ENCODE assay signal across 16 cellular contexts in the genomic region with DNA sequence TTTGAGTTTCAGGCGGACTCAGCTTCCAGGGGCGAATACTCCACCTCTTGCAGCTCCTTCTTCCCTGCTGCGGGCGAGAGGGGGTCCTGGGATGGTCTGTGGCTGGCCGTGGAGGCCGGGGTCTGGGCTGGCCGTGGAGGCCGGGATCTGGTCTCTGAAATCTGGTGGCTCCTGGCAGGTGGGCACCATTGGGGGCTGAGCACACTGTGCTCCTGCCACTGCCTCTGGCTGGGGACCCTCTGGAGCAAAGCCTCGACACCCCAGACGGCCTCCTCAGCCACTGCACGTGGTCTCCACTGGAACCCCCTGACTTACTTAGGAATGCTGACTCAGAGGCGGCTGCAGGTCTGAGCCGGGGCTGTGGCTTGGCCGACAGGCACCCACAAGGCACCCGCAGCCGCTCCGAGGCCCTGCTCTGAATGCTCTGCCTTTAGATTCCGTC.
A peak's percentile ranks its signal among the peaks of the same experiment; 100 is the strongest.
DNase-seq lines count a peak whose midpoint lies in the region; ATAC-seq and TF ChIP-seq lines count a peak whose summit lies in the region.
"Had no signal": no experiment of that assay in that cellular context is flagged by ENCODE, and none has a peak within 500 bp of the region (broad histone marks: within the 10 kb centered on the region; RNA-seq: fewer than 3 reads in every experiment).

No MANE protein-coding gene starts in this region.

- H3K4me2 ChIP-seq in mesendoderm (ENCODE audit: low read length): no peak overlapping the region
- H3K4me2 ChIP-seq: A549 had no signal

- ATAC-seq in left cardiac atrium: no peak
- ATAC-seq: A549 had no signal

- H2BK120ac ChIP-seq in mesendoderm (ENCODE audit: low read depth, low read length): no peak overlapping the region

- H2BK5ac ChIP-seq in mesendoderm (ENCODE audit: low read length): no peak overlapping the region

- no peak overlapping the region for H4K8ac ChIP-seq in mesendoderm (ENCODE audit: low read depth, low read length)

- H3K27me3 ChIP-seq in right atrium auricular region: no peaks in the 10 kb centered on the region
- no peaks in the 10 kb centered on the region for H3K27me3 ChIP-seq in mesendoderm (ENCODE audit: insufficient read depth, low read length, poor library complexity)
- no peaks in the 10 kb centered on the region for H3K27me3 ChIP-seq in vagina

- no peak overlapping the region for H3K9ac ChIP-seq in mesendoderm (ENCODE audit: low read length)

- H3K36me3 ChIP-seq in right atrium auricular region: no peaks in the 10 kb centered on the region
- H3K36me3 ChIP-seq in mesendoderm (ENCODE audit: control insufficient read depth, insufficient read depth, low read length): no peaks in the 10 kb centered on the region
- H3K36me3 ChIP-seq in vagina: no peaks in the 10 kb centered on the region
- H3K36me3 ChIP-seq: HAP-1 had no signal

- H2AK5ac ChIP-seq in mesendoderm (ENCODE audit: low read length): no peak overlapping the region

- no peak for TF ChIP-seq CTCF in right atrium auricular region (IDR thresholded peaks at IDR 0.05)
- TF ChIP-seq CTCF in vagina (IDR thresholded peaks at IDR 0.05): no peak

- no peaks in the 10 kb centered on the region for H3K9me3 ChIP-seq in right atrium auricular region
- H3K9me3 ChIP-seq in vagina: no peaks in the 10 kb centered on the region
- H3K9me3 ChIP-seq: Caco-2, HAP-1 had no signal

- H3K4me1 ChIP-seq in right atrium auricular region (no peaks in the 10 kb centered on the region), mesendoderm (ENCODE audit: control insufficient read depth, low read depth, low read length) (no peaks in the 10 kb centered on the region), vagina (no peaks in the 10 kb centered on the region)
- H3K4me1 ChIP-seq: A549, Caco-2, HAP-1 had no signal

- H3K27ac ChIP-seq in right atrium auricular region (no peak overlapping the region), mesendoderm (ENCODE audit: low read depth, low read length) (no peak overlapping the region), vagina (no peak overlapping the region)
- H3K27ac ChIP-seq: 22Rv1, A549, C4-2B had no signal

- H3K79me2 ChIP-seq in mesendoderm (ENCODE audit: control insufficient read depth, insufficient read depth, low read length): no peaks in the 10 kb centered on the region

- DNase-seq in right atrium auricular region (ENCODE audit: low spot score) (peak; percentile 32), left cardiac atrium (no peak), ecto neural progenitor cell (ENCODE audit: low spot score) (peak; percentile 18), mesendoderm (no peak), vagina (ENCODE audit: extremely low spot score in 2 of 2) (peak; percentile 42 to 58), activated gamma-delta T cell treated with Interleukin-2 at 50 U/mL for 16 hours (no peak), NCI-H226 (no peak), iPS-NIHi7 (ENCODE audit: extremely low spot score) (no peak)
- DNase-seq: AML-193; Caco-2; CD4-positive, alpha-beta T cell; GOT3 had no signal

- no peak overlapping the region for H2BK15ac ChIP-seq in mesendoderm (replicated peaks; ENCODE audit: low read depth)

- H3K18ac ChIP-seq in mesendoderm (ENCODE audit: low read length): no peak overlapping the region

- H3K56ac ChIP-seq in mesendoderm (ENCODE audit: low read length): no peak overlapping the region

- intact Hi-C loops in left cardiac atrium (cut with DNase I): no loop called here
- intact Hi-C loops in vagina (cut with DNase I): no loop called here

- H3K79me1 ChIP-seq in mesendoderm (ENCODE audit: low read length): no peaks in the 10 kb centered on the region

- no peak overlapping the region for H3K4me3 ChIP-seq in right atrium auricular region
- H3K4me3 ChIP-seq in mesendoderm (ENCODE audit: low read length): no peak overlapping the region
- no peak overlapping the region for H3K4me3 ChIP-seq in vagina
- H3K4me3 ChIP-seq: A549, HAP-1 had no signal

- no CpG with 5 or more reads among the region's 18 CpGs for WGBS in mesendoderm (ENCODE audit: extremely low coverage, insufficient coverage, low lambda C conversion rate)

- peak overlapping the region; percentile 1 for H3K4ac ChIP-seq in mesendoderm (ENCODE audit: low read depth, low read length)

- no peak overlapping the region for H3K23ac ChIP-seq in mesendoderm (ENCODE audit: low read length)

- TF ChIP-seq POLR2A in vagina (IDR thresholded peaks at IDR 0.05): no peak

- H4K5ac ChIP-seq in mesendoderm (ENCODE audit: low read length): no peak overlapping the region

Comparison
In these comparisons a context has a peak if more than half of its experiments do, and no peak if none do; other contexts are left out.
1. DNase-seq: peak in right atrium auricular region (single experiment), ecto neural progenitor cell (single experiment) and vagina (2 of 2); none in left cardiac atrium (single experiment), mesendoderm (single experiment), activated gamma-delta T cell treated with Interleukin-2 at 50 U/mL for 16 hours (single experiment), NCI-H226 (single experiment) and iPS-NIHi7 (single experiment).